In the genomic region with DNA sequence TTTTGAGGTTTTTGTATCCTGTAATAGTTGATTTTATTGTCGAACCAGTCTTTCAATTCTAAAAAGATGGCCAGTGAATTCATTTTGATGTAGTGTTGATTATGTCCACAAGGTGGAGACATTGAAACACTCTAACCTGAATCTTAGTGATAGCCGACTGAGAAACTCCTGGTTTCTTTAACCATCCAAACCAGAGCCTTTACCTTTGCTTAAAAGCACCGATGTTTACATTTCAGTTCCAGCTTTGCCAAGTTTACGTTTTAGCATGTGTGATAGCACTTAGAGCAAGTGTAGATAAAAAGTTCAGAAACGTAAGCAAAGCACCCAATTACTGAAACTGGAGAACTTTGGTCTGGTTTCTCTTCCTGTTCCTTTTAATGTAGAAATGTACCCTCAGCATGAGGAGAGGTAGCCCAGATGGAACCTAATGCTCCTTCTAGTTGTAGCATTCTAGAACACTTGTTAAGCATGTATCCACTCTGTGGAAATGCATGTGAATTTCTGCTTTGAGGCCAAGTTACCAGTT, we compare ENCODE assay signal across 8 cellular contexts.
DNase-seq lines count a peak whose midpoint lies in the region; ATAC-seq and TF ChIP-seq lines count a peak whose summit lies in the region.

No MANE protein-coding gene starts in this region.

- in situ Hi-C loops in gastrocnemius medialis (cut with MboI; ENCODE audit: low sequenced_read_pairs in 4 of 4): loop anchor here in 3 of 4 donors (5.0 to 25.0 kb wide), 4 partner anchors 153 to 403 kb away; no protein-coding TSS in a partner anchor

- H3K27ac ChIP-seq in right atrium auricular region: no peak overlapping the region
- no peak overlapping the region for H3K27ac ChIP-seq in gastrocnemius medialis

- TF ChIP-seq CTCF in right atrium auricular region (IDR thresholded peaks at IDR 0.05): peak; percentile 59 to 76
- peak; percentile 51 to 74 (median 65) for TF ChIP-seq CTCF in gastrocnemius medialis (IDR thresholded peaks at IDR 0.05 in 4 of 5, conservative IDR thresholded peaks at IDR 0.05 in 1 of 5)
- TF ChIP-seq CTCF in lower leg skin (IDR thresholded peaks at IDR 0.05): peak in 1 of 3 donors; percentile 19

- no peak overlapping the region for H3K27ac Mint-ChIP-seq in activated naive CD8-positive, alpha-beta T cell treated with anti-CD3 and anti-CD28 coated beads, Interleukin-2, amount 10 ng/mL, durations not matched to agents 7 days and 5 days

- no peak for TF ChIP-seq POLR2A in gastrocnemius medialis (IDR thresholded peaks at IDR 0.05)
- TF ChIP-seq POLR2A in lower leg skin (IDR thresholded peaks at IDR 0.05): no peak

- H3K4me3 ChIP-seq in right atrium auricular region (no peak overlapping the region), gastrocnemius medialis (no peak overlapping the region), lower leg skin (ENCODE audit: low read depth, poor library complexity, severe bottlenecking) (no peak overlapping the region)

- H3K36me3 ChIP-seq in right atrium auricular region: peaks cover 20% of the 10 kb centered on the region
- H3K36me3 ChIP-seq in gastrocnemius medialis: no peaks in the 10 kb centered on the region

- H3K4me1 Mint-ChIP-seq in activated naive CD8-positive, alpha-beta T cell treated with anti-CD3 and anti-CD28 coated beads, Interleukin-2, amount 10 ng/mL, durations not matched to agents 7 days and 5 days: peaks cover 9% of the 10 kb centered on the region

- 11 to 13% methylated on average over 5 of the region's 5 CpGs for WGBS in lower leg skin, 2 donors

- H3K27me3 ChIP-seq in right atrium auricular region (no peaks in the 10 kb centered on the region), gastrocnemius medialis (no peaks in the 10 kb centered on the region)

- peaks cover 14% of the 10 kb centered on the region for H3K27me3 Mint-ChIP-seq in activated naive CD8-positive, alpha-beta T cell treated with anti-CD3 and anti-CD28 coated beads, Interleukin-2, amount 10 ng/mL, durations not matched to agents 7 days and 5 days

- H3K9me3 ChIP-seq in right atrium auricular region: no peaks in the 10 kb centered on the region
- no peaks in the 10 kb centered on the region for H3K9me3 ChIP-seq in gastrocnemius medialis

- DNase-seq in DMS 273 treated with DMSO at 0.1 percent for 48 hours (lab: John Stamatoyannopoulos, UW) (peak; percentile 4), NCI-H2196 (lab: John Stamatoyannopoulos, UW; ENCODE audit: unreplicated experiment) (peak; percentile 82), right atrium auricular region (ENCODE audit: low spot score) (no peak), gastrocnemius medialis (no peak), lower leg skin (ENCODE audit: low spot score in 2 of 2) (no peak)
- no peak for DNase-seq in activated naive CD8-positive, alpha-beta T cell treated with anti-CD3 and anti-CD28 coated beads, Interleukin-2, amount 10 ng/mL, durations not matched to agents 7 days and 5 days

- ATAC-seq in GM19043 (IDR thresholded peaks at IDR 0.05; ENCODE audit: low read depth, unreplicated experiment) (peak; percentile 88), HG03097 (IDR thresholded peaks at IDR 0.05; ENCODE audit: low FRiP score, unreplicated experiment) (peak; percentile 92), gastrocnemius medialis (peak; percentile 51 to 65)
- ATAC-seq in activated naive CD8-positive, alpha-beta T cell treated with anti-CD3 and anti-CD28 coated beads, Interleukin-2, amount 10 ng/mL, durations not matched to agents 7 days and 5 days (ENCODE audit: low read depth): peak; percentile 47

- no peaks in the 10 kb centered on the region for H3K36me3 Mint-ChIP-seq in activated naive CD8-positive, alpha-beta T cell treated with anti-CD3 and anti-CD28 coated beads, Interleukin-2, amount 10 ng/mL, durations not matched to agents 7 days and 5 days

- peak overlapping the region; percentile 59 for H3K4me3 Mint-ChIP-seq in activated naive CD8-positive, alpha-beta T cell treated with anti-CD3 and anti-CD28 coated beads, Interleukin-2, amount 10 ng/mL, durations not matched to agents 7 days and 5 days

- POLR2A ChIA-PET in activated naive CD8-positive, alpha-beta T cell treated with anti-CD3 and anti-CD28 coated beads, Interleukin-2, amount 10 ng/mL, durations not matched to agents 7 days and 5 days (lab: Charles Lee): no interaction called here

- intact Hi-C loops in gastrocnemius medialis (cut with DNase I; ENCODE audit: low total_unique reads) (loop anchor here (2.0 to 5.0 kb wide), 3 partner anchors 106 to 401 kb away; no protein-coding TSS in a partner anchor), lower leg skin (cut with DNase I; ENCODE audit: low total_unique reads) (loop anchor here (5.0 kb wide), 1 partner anchor 181 kb away; no protein-coding TSS in a partner anchor)

- H3K9me3 Mint-ChIP-seq in activated naive CD8-positive, alpha-beta T cell treated with anti-CD3 and anti-CD28 coated beads, Interleukin-2, amount 10 ng/mL, durations not matched to agents 7 days and 5 days: no peaks in the 10 kb centered on the region

- H3K4me1 ChIP-seq in right atrium auricular region (peaks cover 0 to 39% of the 10 kb centered on the region in 2 donors), gastrocnemius medialis (peaks cover 12 to 28% of the 10 kb centered on the region in 2 donors)

Comparison
In these comparisons a context has a peak if more than half of its experiments do, and no peak if none do; other contexts are left out.
1. DNase-seq: peak in DMS 273 treated with DMSO at 0.1 percent for 48 hours (single experiment) and NCI-H2196 (single experiment); none in activated naive CD8-positive, alpha-beta T cell treated with anti-CD3 and anti-CD28 coated beads, Interleukin-2, amount 10 ng/mL, durations not matched to agents 7 days and 5 days (single experiment), right atrium auricular region (single experiment), gastrocnemius medialis (0 of 2) and lower leg skin (0 of 2).
2. Peak in every context shown above with its lines, with median percentiles within 50 percentile points of each other: ATAC-seq.